9 cellular contexts compared by ENCODE assay signal in genomic region chr12:51269174-51270066, GRCh38. TPM values are rescaled to one million over a fixed set of nuclear protein-coding genes. Genes with fewer than 3 reads are reported as not detected.
DNase-seq lines count a peak whose midpoint lies in the region; ATAC-seq, FAIRE-seq and TF ChIP-seq lines count a peak whose summit lies in the region.
"Had no signal": no experiment of that assay in that cellular context is flagged by ENCODE, and none has a peak within 500 bp of the region (broad histone marks: within the 10 kb centered on the region; RNA-seq: fewer than 3 reads in every experiment).

No MANE protein-coding gene starts in this region.

- peak overlapping the region; percentile 46 to 84 (median 74) for H3K27ac ChIP-seq in pancreas

- TF ChIP-seq CTCF in GM06990 (IDR thresholded peaks at IDR 0.05; ENCODE audit: insufficient read depth, low read length, poor library complexity, severe bottlenecking) (no peak), pancreas (IDR thresholded peaks at IDR 0.05) (peak in 2 of 4 donors; percentile 10 to 22)

- DNase-seq in GM06990 (ENCODE audit: extremely low read depth, insufficient read length) (peak; percentile 40), NCI-H774 (lab: John Stamatoyannopoulos, UW) (peak; percentile 24), frontal cortex (ENCODE audit: low spot score in 2 of 2) (peak; percentile 36 to 48), pancreas (peak; percentile 66 to 82 (median 76)), SKM-1 (lab: John Stamatoyannopoulos, UW; ENCODE audit: unreplicated experiment) (no peak), SIG-M5 (lab: John Stamatoyannopoulos, UW) (no peak)
- peak; percentile 26 to 39 for DNase-seq in activated T-helper 1 cell treated with anti-CD3 and anti-CD28 coated beads, Interleukin-2, amount 50 U/mL, for 16 hours (ENCODE audit: low read depth in 1 of 2, low spot score in 1 of 2)

- H3K27me3 ChIP-seq in GM06990 (replicated peaks; ENCODE audit: control insufficient read depth, insufficient read depth, low read length) (no peaks in the 10 kb centered on the region), pancreas (no peaks in the 10 kb centered on the region)

- ATAC-seq in HG02588 (IDR thresholded peaks at IDR 0.05; ENCODE audit: unreplicated experiment), result peak; percentile 33
- peak; percentile 71 to 86 (median 82) for ATAC-seq in pancreas

- H3K4me1 ChIP-seq in pancreas, result peaks cover 0 to 5% (median 0%) of the 10 kb centered on the region in 3 donors

- no peaks in the 10 kb centered on the region for H3K36me3 ChIP-seq in GM06990 (ENCODE audit: control insufficient read depth, insufficient read depth, low read length)
- H3K36me3 ChIP-seq in pancreas, result no peaks in the 10 kb centered on the region

- FAIRE-seq in frontal cortex (lab: Jason Lieb, UNC) (no peak), pancreas (lab: Jason Lieb, UNC) (no peak)
- FAIRE-seq: endometrium had no signal

- intact Hi-C loops in pancreas (cut with DNase I), result loop anchor here in 1 of 3 donors (10.0 kb wide), 1 partner anchor 65 kb away; no protein-coding TSS in a partner anchor

- 6 to 18% methylated on average over 24 to 59 of the region's 59 CpGs for WGBS in pancreas, 2 donors

- no peaks in the 10 kb centered on the region for H3K9me3 ChIP-seq in pancreas

- H3K4me3 ChIP-seq in GM06990 (replicated peaks; ENCODE audit: low read depth, low read length) (peak overlapping the region; percentile 61), pancreas (peak overlapping the region; percentile 36 to 88 (median 69))

RNA-seq across cellular contexts. Expression of gene SMAGP, which starts 0.8 kb away (rescaled TPM):
- total RNA-seq in frontal cortex (0.82 TPM), pancreas (1 to 10 TPM; 3.4 to 9.7 (median 7.2) TPM)
- 1 to 10 TPM; 4.9 to 6.4 TPM for polyA plus RNA-seq in pancreas

RNA-seq across cellular contexts. Expression of gene DAZAP2, which starts 30.8 kb away (rescaled TPM):
- total RNA-seq in frontal cortex, result 34.2 TPM
- 100 to 1,000 TPM in 1 of 6 donors, 10 to 100 TPM in 5; 43.1 to 104 (median 62.7) TPM for total RNA-seq in pancreas
- polyA plus RNA-seq in pancreas, result 100 to 1,000 TPM in 1 of 2 donors, 10 to 100 TPM in 1; 55.7 to 123 TPM

RNA-seq across cellular contexts. Expression of gene POU6F1, which starts 51.6 kb away (rescaled TPM):
- total RNA-seq in frontal cortex (9.0 TPM), pancreas (1 to 10 TPM; 4.8 to 7.6 (median 6.3) TPM)
- 10 to 100 TPM; 11.1 to 12.9 TPM for polyA plus RNA-seq in pancreas

RNA-seq across cellular contexts. Expression of gene BIN2, which starts 54.6 kb away (rescaled TPM):
- 1.2 TPM for total RNA-seq in frontal cortex
- total RNA-seq in pancreas, result 1 to 10 TPM in 3 of 6 donors, under 1 TPM in 3; 0.56 to 6.0 (median 1.2) TPM
- polyA plus RNA-seq in pancreas, result 1 to 10 TPM in 1 of 2 donors, under 1 TPM in 1; 0.75 to 1.1 TPM

Comparison
In these comparisons a context has a peak if more than half of its experiments do, and no peak if none do; other contexts are left out.
1. DNase-seq: peak in GM06990 (single experiment), NCI-H774 (single experiment), activated T-helper 1 cell treated with anti-CD3 and anti-CD28 coated beads, Interleukin-2, amount 50 U/mL, for 16 hours (2 of 2), frontal cortex (2 of 2) and pancreas (6 of 6); none in SKM-1 (single experiment) and SIG-M5 (single experiment).